In the genomic region with DNA sequence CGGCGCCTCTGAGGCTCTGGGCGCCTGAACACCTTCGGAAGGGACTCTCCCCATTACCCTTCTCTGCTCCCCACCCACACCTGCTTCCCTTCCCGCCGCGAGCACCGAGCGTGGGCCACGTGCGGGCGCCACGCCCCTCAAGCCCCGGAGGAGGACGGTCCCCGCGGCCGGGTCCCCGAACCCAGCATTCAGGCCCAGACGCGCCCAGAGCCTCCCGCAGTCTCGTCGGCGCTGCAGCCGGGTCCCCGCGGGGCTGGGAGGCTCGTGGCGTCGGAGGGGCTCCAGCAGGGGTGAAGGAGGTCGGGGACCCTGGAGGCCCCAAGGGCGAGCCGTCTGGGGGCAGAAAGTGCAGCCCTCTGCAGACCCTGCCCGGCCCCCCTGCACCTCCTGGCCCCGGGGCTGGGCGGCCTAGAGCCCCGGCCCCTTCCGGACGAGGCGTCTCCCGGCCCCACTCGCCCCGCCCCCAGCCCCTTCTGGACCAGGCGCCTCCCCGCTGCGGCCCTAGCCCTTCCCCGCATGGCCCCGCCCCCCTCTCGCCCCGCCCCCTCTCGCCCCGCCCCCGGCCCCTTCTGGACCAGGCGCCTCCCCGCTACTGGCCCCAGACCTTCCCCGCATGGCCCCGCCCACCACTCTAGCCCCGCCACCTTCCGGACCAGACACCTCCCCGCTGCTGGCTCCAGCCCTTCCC, we compare ENCODE assay signal across 1 cellular context.
TF ChIP-seq lines count a peak whose summit lies in the region.

No MANE protein-coding gene starts in this region.

TF ChIP-seq in H1, 55 proteins besides CTCF, POLR2A, EP300 and RAD21:
- TF ChIP-seq, protein P1, sequence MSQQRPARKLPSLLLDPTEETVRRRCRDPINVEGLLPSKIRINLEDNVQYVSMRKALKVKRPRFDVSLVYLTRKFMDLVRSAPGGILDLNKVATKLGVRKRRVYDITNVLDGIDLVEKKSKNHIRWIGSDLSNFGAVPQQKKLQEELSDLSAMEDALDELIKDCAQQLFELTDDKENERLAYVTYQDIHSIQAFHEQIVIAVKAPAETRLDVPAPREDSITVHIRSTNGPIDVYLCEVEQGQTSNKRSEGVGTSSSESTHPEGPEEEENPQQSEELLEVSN (IDR thresholded peaks at IDR 0.05): peak; percentile 77
- TF ChIP-seq YY1 (IDR thresholded peaks at IDR 0.05; ENCODE audit: low read depth, low read length) (no peak), TEAD4 (IDR thresholded peaks at IDR 0.05; ENCODE audit: low read depth, low read length) (no peak), ZNF274 (IDR thresholded peaks at IDR 0.05; ENCODE audit: borderline replicate concordance, extremely low read depth, low read length) (no peak), PHF8 (conservative IDR thresholded peaks at IDR 0.05; ENCODE audit: low read depth, low read length) (peak; percentile 66), RFX5 (IDR thresholded peaks at IDR 0.05; ENCODE audit: borderline replicate concordance, low read depth, low read length) (no peak), CBX8 (IDR thresholded peaks at IDR 0.05; ENCODE audit: borderline replicate concordance, low read depth, low read length) (no peak), BACH1 (IDR thresholded peaks at IDR 0.05; ENCODE audit: low read length) (no peak), SUZ12 (IDR thresholded peaks at IDR 0.05; ENCODE audit: low read length) (no peak), RNF2 (IDR thresholded peaks at IDR 0.05; ENCODE audit: borderline replicate concordance, low read depth, low read length, missing control alignments, poor library complexity, severe bottlenecking) (no peak), BRCA1 (IDR thresholded peaks at IDR 0.05; ENCODE audit: low read depth, low read length) (no peak), SIX5 (IDR thresholded peaks at IDR 0.05; ENCODE audit: low read depth, low read length) (no peak), SRF (IDR thresholded peaks at IDR 0.05; ENCODE audit: low read depth, low read length) (no peak), SAP30 (IDR thresholded peaks at IDR 0.05; ENCODE audit: insufficient read depth, insufficient replicate concordance, low read length) (no peak), MAFK (IDR thresholded peaks at IDR 0.05; ENCODE audit: low read depth, low read length) (no peak), KDM4A (IDR thresholded peaks at IDR 0.05; ENCODE audit: low read depth, low read length, severe bottlenecking) (peak; percentile 85), CTBP2 (IDR thresholded peaks at IDR 0.05; ENCODE audit: borderline replicate concordance, insufficient read depth, insufficient read length, low read length) (no peak), GTF2F1 (IDR thresholded peaks at IDR 0.05; ENCODE audit: borderline replicate concordance, low read depth, low read length) (no peak), CHD1 (IDR thresholded peaks at IDR 0.05; ENCODE audit: low read depth, low read length) (no peak), TCF12 (IDR thresholded peaks at IDR 0.05; ENCODE audit: low read depth, low read length) (no peak), ASH2L (IDR thresholded peaks at IDR 0.05; ENCODE audit: low read length) (no peak), KDM5A (IDR thresholded peaks at IDR 0.05; ENCODE audit: low read length) (no peak), HDAC2 (IDR thresholded peaks at IDR 0.05; ENCODE audit: borderline replicate concordance in 1 of 2, low read depth in 2 of 2, low read length in 2 of 2) (peak in 1 of 2 experiments; percentile 62; a peak in 1 of 4 replicates), NANOG (IDR thresholded peaks at IDR 0.05; ENCODE audit: insufficient read depth, low read depth, low read length, poor library complexity, severe bottlenecking) (no peak), RBBP5 (IDR thresholded peaks at IDR 0.05; ENCODE audit: borderline replicate concordance, low read depth, low read length) (0 out of 2 replicates have a peak, but pooled peaks have one; percentile 31), SIRT6 (IDR thresholded peaks at IDR 0.05; ENCODE audit: low read length) (no peak), SIN3A (conservative IDR thresholded peaks at IDR 0.05 in 1 of 2, IDR thresholded peaks at IDR 0.05 in 1 of 2; ENCODE audit: low read depth in 1 of 2, low read length in 2 of 2) (peak in 1 of 2 experiments; percentile 46; a peak in 1 of 4 replicates), CHD2 (IDR thresholded peaks at IDR 0.05; ENCODE audit: low read length) (no peak), CREB1 (IDR thresholded peaks at IDR 0.05) (no peak), BCL11A (IDR thresholded peaks at IDR 0.05; ENCODE audit: low read depth in 2 of 2, low read length in 2 of 2) (no peak), RXRA (IDR thresholded peaks at IDR 0.05; ENCODE audit: insufficient read depth, low read depth, low read length) (no peak), KDM1A (IDR thresholded peaks at IDR 0.05; ENCODE audit: borderline replicate concordance, low read length) (no peak), EZH2 (IDR thresholded peaks at IDR 0.05; ENCODE audit: low read depth, low read length, severe bottlenecking) (no peak), TAF7 (optimal IDR thresholded peaks at IDR 0.05; ENCODE audit: borderline replicate concordance, low read depth, low read length) (no peak), NRF1 (IDR thresholded peaks at IDR 0.05; ENCODE audit: low read depth, low read length) (no peak), JUN (IDR thresholded peaks at IDR 0.05; ENCODE audit: low read depth, low read length) (no peak), EGR1 (IDR thresholded peaks at IDR 0.05; ENCODE audit: borderline replicate concordance, low read depth, low read length) (no peak), TBP (IDR thresholded peaks at IDR 0.05; ENCODE audit: low read depth, low read length) (no peak), POLR2AphosphoS5 (IDR thresholded peaks at IDR 0.05; ENCODE audit: low read depth, low read length) (no peak)
- TF ChIP-seq, protein P2, sequence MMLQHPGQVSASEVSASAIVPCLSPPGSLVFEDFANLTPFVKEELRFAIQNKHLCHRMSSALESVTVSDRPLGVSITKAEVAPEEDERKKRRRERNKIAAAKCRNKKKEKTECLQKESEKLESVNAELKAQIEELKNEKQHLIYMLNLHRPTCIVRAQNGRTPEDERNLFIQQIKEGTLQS (IDR thresholded peaks at IDR 0.05; ENCODE audit: insufficient read depth, low read depth, low read length): no peak
- TF ChIP-seq, protein P3, sequence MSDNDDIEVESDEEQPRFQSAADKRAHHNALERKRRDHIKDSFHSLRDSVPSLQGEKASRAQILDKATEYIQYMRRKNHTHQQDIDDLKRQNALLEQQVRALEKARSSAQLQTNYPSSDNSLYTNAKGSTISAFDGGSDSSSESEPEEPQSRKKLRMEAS (IDR thresholded peaks at IDR 0.05): peak; percentile 87
- TF ChIP-seq, protein P4, sequence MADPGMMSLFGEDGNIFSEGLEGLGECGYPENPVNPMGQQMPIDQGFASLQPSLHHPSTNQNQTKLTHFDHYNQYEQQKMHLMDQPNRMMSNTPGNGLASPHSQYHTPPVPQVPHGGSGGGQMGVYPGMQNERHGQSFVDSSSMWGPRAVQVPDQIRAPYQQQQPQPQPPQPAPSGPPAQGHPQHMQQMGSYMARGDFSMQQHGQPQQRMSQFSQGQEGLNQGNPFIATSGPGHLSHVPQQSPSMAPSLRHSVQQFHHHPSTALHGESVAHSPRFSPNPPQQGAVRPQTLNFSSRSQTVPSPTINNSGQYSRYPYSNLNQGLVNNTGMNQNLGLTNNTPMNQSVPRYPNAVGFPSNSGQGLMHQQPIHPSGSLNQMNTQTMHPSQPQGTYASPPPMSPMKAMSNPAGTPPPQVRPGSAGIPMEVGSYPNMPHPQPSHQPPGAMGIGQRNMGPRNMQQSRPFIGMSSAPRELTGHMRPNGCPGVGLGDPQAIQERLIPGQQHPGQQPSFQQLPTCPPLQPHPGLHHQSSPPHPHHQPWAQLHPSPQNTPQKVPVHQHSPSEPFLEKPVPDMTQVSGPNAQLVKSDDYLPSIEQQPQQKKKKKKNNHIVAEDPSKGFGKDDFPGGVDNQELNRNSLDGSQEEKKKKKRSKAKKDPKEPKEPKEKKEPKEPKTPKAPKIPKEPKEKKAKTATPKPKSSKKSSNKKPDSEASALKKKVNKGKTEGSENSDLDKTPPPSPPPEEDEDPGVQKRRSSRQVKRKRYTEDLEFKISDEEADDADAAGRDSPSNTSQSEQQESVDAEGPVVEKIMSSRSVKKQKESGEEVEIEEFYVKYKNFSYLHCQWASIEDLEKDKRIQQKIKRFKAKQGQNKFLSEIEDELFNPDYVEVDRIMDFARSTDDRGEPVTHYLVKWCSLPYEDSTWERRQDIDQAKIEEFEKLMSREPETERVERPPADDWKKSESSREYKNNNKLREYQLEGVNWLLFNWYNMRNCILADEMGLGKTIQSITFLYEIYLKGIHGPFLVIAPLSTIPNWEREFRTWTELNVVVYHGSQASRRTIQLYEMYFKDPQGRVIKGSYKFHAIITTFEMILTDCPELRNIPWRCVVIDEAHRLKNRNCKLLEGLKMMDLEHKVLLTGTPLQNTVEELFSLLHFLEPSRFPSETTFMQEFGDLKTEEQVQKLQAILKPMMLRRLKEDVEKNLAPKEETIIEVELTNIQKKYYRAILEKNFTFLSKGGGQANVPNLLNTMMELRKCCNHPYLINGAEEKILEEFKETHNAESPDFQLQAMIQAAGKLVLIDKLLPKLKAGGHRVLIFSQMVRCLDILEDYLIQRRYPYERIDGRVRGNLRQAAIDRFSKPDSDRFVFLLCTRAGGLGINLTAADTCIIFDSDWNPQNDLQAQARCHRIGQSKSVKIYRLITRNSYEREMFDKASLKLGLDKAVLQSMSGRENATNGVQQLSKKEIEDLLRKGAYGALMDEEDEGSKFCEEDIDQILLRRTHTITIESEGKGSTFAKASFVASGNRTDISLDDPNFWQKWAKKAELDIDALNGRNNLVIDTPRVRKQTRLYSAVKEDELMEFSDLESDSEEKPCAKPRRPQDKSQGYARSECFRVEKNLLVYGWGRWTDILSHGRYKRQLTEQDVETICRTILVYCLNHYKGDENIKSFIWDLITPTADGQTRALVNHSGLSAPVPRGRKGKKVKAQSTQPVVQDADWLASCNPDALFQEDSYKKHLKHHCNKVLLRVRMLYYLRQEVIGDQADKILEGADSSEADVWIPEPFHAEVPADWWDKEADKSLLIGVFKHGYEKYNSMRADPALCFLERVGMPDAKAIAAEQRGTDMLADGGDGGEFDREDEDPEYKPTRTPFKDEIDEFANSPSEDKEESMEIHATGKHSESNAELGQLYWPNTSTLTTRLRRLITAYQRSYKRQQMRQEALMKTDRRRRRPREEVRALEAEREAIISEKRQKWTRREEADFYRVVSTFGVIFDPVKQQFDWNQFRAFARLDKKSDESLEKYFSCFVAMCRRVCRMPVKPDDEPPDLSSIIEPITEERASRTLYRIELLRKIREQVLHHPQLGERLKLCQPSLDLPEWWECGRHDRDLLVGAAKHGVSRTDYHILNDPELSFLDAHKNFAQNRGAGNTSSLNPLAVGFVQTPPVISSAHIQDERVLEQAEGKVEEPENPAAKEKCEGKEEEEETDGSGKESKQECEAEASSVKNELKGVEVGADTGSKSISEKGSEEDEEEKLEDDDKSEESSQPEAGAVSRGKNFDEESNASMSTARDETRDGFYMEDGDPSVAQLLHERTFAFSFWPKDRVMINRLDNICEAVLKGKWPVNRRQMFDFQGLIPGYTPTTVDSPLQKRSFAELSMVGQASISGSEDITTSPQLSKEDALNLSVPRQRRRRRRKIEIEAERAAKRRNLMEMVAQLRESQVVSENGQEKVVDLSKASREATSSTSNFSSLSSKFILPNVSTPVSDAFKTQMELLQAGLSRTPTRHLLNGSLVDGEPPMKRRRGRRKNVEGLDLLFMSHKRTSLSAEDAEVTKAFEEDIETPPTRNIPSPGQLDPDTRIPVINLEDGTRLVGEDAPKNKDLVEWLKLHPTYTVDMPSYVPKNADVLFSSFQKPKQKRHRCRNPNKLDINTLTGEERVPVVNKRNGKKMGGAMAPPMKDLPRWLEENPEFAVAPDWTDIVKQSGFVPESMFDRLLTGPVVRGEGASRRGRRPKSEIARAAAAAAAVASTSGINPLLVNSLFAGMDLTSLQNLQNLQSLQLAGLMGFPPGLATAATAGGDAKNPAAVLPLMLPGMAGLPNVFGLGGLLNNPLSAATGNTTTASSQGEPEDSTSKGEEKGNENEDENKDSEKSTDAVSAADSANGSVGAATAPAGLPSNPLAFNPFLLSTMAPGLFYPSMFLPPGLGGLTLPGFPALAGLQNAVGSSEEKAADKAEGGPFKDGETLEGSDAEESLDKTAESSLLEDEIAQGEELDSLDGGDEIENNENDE (IDR thresholded peaks at IDR 0.05; ENCODE audit: insufficient replicate concordance, low read length): no peak
TF ChIP-seq in H1: peak in this region for 7.
